ENCODE assay signal across 1 cellular context in the genomic region with DNA sequence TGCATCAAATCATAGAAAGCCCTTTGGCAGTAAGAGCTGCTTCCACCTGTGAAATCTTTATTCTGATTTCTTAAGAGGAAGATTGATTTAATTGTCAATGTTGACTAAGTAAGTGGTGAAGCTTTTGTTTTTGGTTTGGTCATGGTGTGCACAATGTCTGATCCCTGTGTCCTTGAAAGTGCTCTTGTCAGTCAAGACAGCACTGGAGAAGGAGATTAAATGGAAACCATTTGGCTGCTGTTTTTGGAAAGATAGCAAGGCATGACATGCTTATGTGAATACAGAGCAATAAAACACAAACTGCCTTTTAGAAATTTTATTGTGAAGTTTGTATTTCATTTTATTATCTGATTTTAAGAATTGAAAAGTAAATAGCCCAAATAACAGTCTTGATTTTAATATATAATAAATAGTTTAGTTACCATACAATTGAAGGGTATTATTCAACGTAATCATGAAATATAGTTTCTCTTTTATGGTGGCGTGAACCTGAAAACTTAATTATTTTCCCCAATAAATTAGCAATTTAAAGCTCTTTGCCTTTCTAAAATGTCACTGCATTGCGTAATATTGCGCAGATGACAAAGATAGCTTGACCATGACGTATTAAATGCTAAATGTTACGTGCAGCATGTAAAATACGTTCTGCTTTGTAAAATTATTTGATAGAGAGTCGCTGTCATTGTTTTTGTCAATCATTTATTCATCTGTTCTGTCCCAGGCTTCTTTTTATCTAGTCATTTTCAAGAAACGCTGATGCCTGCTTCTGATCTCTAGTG.
TF ChIP-seq lines count a peak whose summit lies in the region.

No MANE protein-coding gene starts in this region.

TF ChIP-seq in K562, 482 proteins besides CTCF, POLR2A, EP300 and RAD21 (continued from another document):
- no peak for TF ChIP-seq POLR2G (IDR thresholded peaks at IDR 0.05; ENCODE audit: low read depth, low read length)
- peak; percentile 27 for TF ChIP-seq MEIS2 (IDR thresholded peaks at IDR 0.05; ENCODE audit: partially characterized antibody)
- TF ChIP-seq PYGO2 (tag; IDR thresholded peaks at IDR 0.05): no peak
- TF ChIP-seq TCF3 (CRISPR knock-in tag; IDR thresholded peaks at IDR 0.05): peak; percentile 70
- TF ChIP-seq SAP30 (IDR thresholded peaks at IDR 0.05; ENCODE audit: borderline replicate concordance, insufficient read depth, low read depth, low read length, poor library complexity, severe bottlenecking): no peak
- no peak for TF ChIP-seq ZNF3 (CRISPR knock-in tag; IDR thresholded peaks at IDR 0.05)
- TF ChIP-seq NCOA6 (IDR thresholded peaks at IDR 0.05): no peak
- TF ChIP-seq CBFA2T3 (IDR thresholded peaks at IDR 0.05): peak; percentile 66
- TF ChIP-seq SOX6 (IDR thresholded peaks at IDR 0.05): no peak
- TF ChIP-seq CBFA2T2 (conservative IDR thresholded peaks at IDR 0.05): peak; percentile 27; the same call in 1 of the 2 replicates
- TF ChIP-seq, protein P1, sequence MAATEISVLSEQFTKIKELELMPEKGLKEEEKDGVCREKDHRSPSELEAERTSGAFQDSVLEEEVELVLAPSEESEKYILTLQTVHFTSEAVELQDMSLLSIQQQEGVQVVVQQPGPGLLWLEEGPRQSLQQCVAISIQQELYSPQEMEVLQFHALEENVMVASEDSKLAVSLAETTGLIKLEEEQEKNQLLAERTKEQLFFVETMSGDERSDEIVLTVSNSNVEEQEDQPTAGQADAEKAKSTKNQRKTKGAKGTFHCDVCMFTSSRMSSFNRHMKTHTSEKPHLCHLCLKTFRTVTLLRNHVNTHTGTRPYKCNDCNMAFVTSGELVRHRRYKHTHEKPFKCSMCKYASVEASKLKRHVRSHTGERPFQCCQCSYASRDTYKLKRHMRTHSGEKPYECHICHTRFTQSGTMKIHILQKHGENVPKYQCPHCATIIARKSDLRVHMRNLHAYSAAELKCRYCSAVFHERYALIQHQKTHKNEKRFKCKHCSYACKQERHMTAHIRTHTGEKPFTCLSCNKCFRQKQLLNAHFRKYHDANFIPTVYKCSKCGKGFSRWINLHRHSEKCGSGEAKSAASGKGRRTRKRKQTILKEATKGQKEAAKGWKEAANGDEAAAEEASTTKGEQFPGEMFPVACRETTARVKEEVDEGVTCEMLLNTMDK (IDR thresholded peaks at IDR 0.05; ENCODE audit: borderline replicate concordance, insufficient read depth, low read depth, low read length, poor library complexity, severe bottlenecking): no peak
- TF ChIP-seq SLC30A9 (CRISPR knock-in tag; IDR thresholded peaks at IDR 0.05): no peak
- peak; percentile 68 for TF ChIP-seq TAL1 (IDR thresholded peaks at IDR 0.05)
- TF ChIP-seq, protein P2, sequence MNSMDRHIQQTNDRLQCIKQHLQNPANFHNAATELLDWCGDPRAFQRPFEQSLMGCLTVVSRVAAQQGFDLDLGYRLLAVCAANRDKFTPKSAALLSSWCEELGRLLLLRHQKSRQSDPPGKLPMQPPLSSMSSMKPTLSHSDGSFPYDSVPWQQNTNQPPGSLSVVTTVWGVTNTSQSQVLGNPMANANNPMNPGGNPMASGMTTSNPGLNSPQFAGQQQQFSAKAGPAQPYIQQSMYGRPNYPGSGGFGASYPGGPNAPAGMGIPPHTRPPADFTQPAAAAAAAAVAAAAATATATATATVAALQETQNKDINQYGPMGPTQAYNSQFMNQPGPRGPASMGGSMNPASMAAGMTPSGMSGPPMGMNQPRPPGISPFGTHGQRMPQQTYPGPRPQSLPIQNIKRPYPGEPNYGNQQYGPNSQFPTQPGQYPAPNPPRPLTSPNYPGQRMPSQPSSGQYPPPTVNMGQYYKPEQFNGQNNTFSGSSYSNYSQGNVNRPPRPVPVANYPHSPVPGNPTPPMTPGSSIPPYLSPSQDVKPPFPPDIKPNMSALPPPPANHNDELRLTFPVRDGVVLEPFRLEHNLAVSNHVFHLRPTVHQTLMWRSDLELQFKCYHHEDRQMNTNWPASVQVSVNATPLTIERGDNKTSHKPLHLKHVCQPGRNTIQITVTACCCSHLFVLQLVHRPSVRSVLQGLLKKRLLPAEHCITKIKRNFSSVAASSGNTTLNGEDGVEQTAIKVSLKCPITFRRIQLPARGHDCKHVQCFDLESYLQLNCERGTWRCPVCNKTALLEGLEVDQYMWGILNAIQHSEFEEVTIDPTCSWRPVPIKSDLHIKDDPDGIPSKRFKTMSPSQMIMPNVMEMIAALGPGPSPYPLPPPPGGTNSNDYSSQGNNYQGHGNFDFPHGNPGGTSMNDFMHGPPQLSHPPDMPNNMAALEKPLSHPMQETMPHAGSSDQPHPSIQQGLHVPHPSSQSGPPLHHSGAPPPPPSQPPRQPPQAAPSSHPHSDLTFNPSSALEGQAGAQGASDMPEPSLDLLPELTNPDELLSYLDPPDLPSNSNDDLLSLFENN (IDR thresholded peaks at IDR 0.05; ENCODE audit: low read depth in 2 of 2, low read length in 2 of 2): no peak
- TF ChIP-seq, protein P3, sequence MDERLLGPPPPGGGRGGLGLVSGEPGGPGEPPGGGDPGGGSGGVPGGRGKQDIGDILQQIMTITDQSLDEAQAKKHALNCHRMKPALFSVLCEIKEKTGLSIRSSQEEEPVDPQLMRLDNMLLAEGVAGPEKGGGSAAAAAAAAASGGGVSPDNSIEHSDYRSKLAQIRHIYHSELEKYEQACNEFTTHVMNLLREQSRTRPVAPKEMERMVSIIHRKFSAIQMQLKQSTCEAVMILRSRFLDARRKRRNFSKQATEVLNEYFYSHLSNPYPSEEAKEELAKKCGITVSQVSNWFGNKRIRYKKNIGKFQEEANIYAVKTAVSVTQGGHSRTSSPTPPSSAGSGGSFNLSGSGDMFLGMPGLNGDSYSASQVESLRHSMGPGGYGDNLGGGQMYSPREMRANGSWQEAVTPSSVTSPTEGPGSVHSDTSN (CRISPR knock-in tag; IDR thresholded peaks at IDR 0.05; ENCODE audit: low read depth): no peak
- TF ChIP-seq, protein P3 (tag; conservative IDR thresholded peaks at IDR 0.05; ENCODE audit: low read depth): peak; percentile 59; the same call in 1 of the 2 replicates
- no peak for TF ChIP-seq SIX5 (IDR thresholded peaks at IDR 0.05; ENCODE audit: borderline replicate concordance in 1 of 2, insufficient read depth in 1 of 2, low read depth in 1 of 2, low read length in 2 of 2)
- no peak for TF ChIP-seq JUND (IDR thresholded peaks at IDR 0.05; ENCODE audit: borderline replicate concordance, low read depth, low read length)
- no peak for TF ChIP-seq JUND (tag; IDR thresholded peaks at IDR 0.05; ENCODE audit: borderline replicate concordance, low read depth, low read length)
- TF ChIP-seq SRSF7 (optimal IDR thresholded peaks at IDR 0.05; ENCODE audit: low read depth, low read length): no peak
- peak; percentile 94 for TF ChIP-seq CEBPB (tag; IDR thresholded peaks at IDR 0.05)
- peak; percentile 48; the same call in 1 of the 2 replicates for TF ChIP-seq TEAD4 (IDR thresholded peaks at IDR 0.05; ENCODE audit: low read length)
- no peak for TF ChIP-seq TEAD4 (CRISPR knock-in tag; IDR thresholded peaks at IDR 0.05; ENCODE audit: borderline replicate concordance)
- TF ChIP-seq PRMT5 (CRISPR knock-in tag; IDR thresholded peaks at IDR 0.05): no peak
- no peak for TF ChIP-seq ZNF274 (IDR thresholded peaks at IDR 0.05; ENCODE audit: borderline replicate concordance, low read depth, low read length)
- TF ChIP-seq, protein P4, sequence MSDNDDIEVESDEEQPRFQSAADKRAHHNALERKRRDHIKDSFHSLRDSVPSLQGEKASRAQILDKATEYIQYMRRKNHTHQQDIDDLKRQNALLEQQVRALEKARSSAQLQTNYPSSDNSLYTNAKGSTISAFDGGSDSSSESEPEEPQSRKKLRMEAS (CRISPR knock-in tag; IDR thresholded peaks at IDR 0.05): no peak
- peak in 1 of 2 experiments; percentile 7; a peak in 1 of 4 replicates for TF ChIP-seq TRIM24 (IDR thresholded peaks at IDR 0.05)
- TF ChIP-seq KDM1A (IDR thresholded peaks at IDR 0.05): peak; percentile 21 to 29; a peak in 1 of 4 replicates
- no peak for TF ChIP-seq POLR2B (IDR thresholded peaks at IDR 0.05; ENCODE audit: low read depth, partially characterized antibody)
- TF ChIP-seq SETDB1 (IDR thresholded peaks at IDR 0.05; ENCODE audit: low read length): no peak
- TF ChIP-seq, protein P5, sequence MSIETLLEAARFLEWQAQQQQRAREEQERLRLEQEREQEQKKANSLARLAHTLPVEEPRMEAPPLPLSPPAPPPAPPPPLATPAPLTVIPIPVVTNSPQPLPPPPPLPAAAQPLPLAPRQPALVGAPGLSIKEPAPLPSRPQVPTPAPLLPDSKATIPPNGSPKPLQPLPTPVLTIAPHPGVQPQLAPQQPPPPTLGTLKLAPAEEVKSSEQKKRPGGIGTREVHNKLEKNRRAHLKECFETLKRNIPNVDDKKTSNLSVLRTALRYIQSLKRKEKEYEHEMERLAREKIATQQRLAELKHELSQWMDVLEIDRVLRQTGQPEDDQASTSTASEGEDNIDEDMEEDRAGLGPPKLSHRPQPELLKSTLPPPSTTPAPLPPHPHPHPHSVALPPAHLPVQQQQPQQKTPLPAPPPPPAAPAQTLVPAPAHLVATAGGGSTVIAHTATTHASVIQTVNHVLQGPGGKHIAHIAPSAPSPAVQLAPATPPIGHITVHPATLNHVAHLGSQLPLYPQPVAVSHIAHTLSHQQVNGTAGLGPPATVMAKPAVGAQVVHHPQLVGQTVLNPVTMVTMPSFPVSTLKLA (conservative IDR thresholded peaks at IDR 0.05): no peak
